ENCODE assay signal across 14 cellular contexts in genomic region chr4:123556526-123556925, GRCh38.
DNase-seq lines count a peak whose midpoint lies in the region; ATAC-seq and TF ChIP-seq lines count a peak whose summit lies in the region.
"Had no signal": no experiment of that assay in that cellular context is flagged by ENCODE, and none has a peak within 500 bp of the region (broad histone marks: within the 10 kb centered on the region; RNA-seq: fewer than 3 reads in every experiment).

No MANE protein-coding gene starts in this region.

- peak overlapping the region; percentile 29 for H3K27ac ChIP-seq in right cardiac atrium (ENCODE audit: low read length)
- H3K27ac ChIP-seq in hepatocyte = peak overlapping the region; percentile 94
- H3K27ac ChIP-seq in thyroid gland = peak overlapping the region in 1 of 3 donors; percentile 80

- no peaks in the 10 kb centered on the region for H4K20me1 ChIP-seq in hepatocyte (ENCODE audit: insufficient read depth, poor library complexity, severe bottlenecking)

- ATAC-seq in right cardiac atrium = no peak
- no peak for ATAC-seq in Right ventricle myocardium superior (ENCODE audit: poor library complexity)

- H3K27ac Mint-ChIP-seq in progenitor cell of endocrine pancreas = peak overlapping the region; percentile 9
- H3K27ac Mint-ChIP-seq: CD4-positive, CD25-positive, alpha-beta regulatory T cell had no signal

- no peaks in the 10 kb centered on the region for H3K9me2 ChIP-seq in hepatocyte (replicated peaks; ENCODE audit: insufficient read depth)

- H3K27me3 ChIP-seq in right cardiac atrium (ENCODE audit: control insufficient read depth, insufficient read depth) = no peaks in the 10 kb centered on the region
- H3K27me3 ChIP-seq in hepatocyte = no peaks in the 10 kb centered on the region
- H3K27me3 ChIP-seq in thyroid gland = no peaks in the 10 kb centered on the region

- TF ChIP-seq POLR2A in thyroid gland (IDR thresholded peaks at IDR 0.05) = no peak

- no peak for TF ChIP-seq CTCF in hepatocyte (IDR thresholded peaks at IDR 0.05; ENCODE audit: poor library complexity)
- TF ChIP-seq CTCF in progenitor cell of endocrine pancreas (IDR thresholded peaks at IDR 0.05; ENCODE audit: unreplicated experiment) = no peak
- TF ChIP-seq CTCF in thyroid gland (IDR thresholded peaks at IDR 0.05) = no peak

- H3K4me1 ChIP-seq in right cardiac atrium (ENCODE audit: control insufficient read depth, insufficient read depth, low read length) (peaks cover 6% of the 10 kb centered on the region), hepatocyte (ENCODE audit: insufficient read depth) (peaks cover 46% of the 10 kb centered on the region), thyroid gland (peaks cover 26 to 34% of the 10 kb centered on the region in 2 donors)

- 85% methylated on average over 4 of the region's 4 CpGs for WGBS in right cardiac atrium
- WGBS in hepatocyte (ENCODE audit: low lambda C conversion rate, missing lambda C conversion rate) = 82% methylated on average over 4 of the region's 4 CpGs
- 89 to 95% methylated on average over 4 of the region's 4 CpGs for WGBS in thyroid gland, 2 donors

- H3K27me3 Mint-ChIP-seq in progenitor cell of endocrine pancreas = no peaks in the 10 kb centered on the region
- H3K27me3 Mint-ChIP-seq: CD4-positive, CD25-positive, alpha-beta regulatory T cell had no signal

- intact Hi-C loops in right cardiac atrium (cut with DNase I) = loop anchor here in 1 of 4 donors (10.0 kb wide), 1 partner anchor 108 kb away; no protein-coding TSS in a partner anchor
- intact Hi-C loops in Right ventricle myocardium superior (cut with DNase I) = no loop called here
- intact Hi-C loops in thyroid gland (cut with DNase I) = no loop called here

- H2AFZ ChIP-seq in hepatocyte = peak overlapping the region; percentile 0

- no peaks in the 10 kb centered on the region for H3K79me2 ChIP-seq in hepatocyte

- H3K9me3 Mint-ChIP-seq in progenitor cell of endocrine pancreas (ENCODE audit: low read depth) = no peaks in the 10 kb centered on the region

- H3K9me3 ChIP-seq in right cardiac atrium (ENCODE audit: control insufficient read depth, low read length) (no peaks in the 10 kb centered on the region), hepatocyte (ENCODE audit: low read depth) (no peaks in the 10 kb centered on the region), thyroid gland (no peaks in the 10 kb centered on the region)

- H3K4me1 Mint-ChIP-seq in progenitor cell of endocrine pancreas (ENCODE audit: low read depth) = peaks cover 44% of the 10 kb centered on the region
- H3K4me1 Mint-ChIP-seq: CD4-positive, CD25-positive, alpha-beta regulatory T cell had no signal

- no peak for DNase-seq in right cardiac atrium
- DNase-seq in Right ventricle myocardium superior = no peak
- no peak for DNase-seq in hepatocyte (ENCODE audit: low spot score)
- no peak for DNase-seq in progenitor cell of endocrine pancreas (ENCODE audit: low spot score, unreplicated experiment)
- no peak for DNase-seq in thyroid gland
- no peak for DNase-seq in NCI-H2029 (lab: John Stamatoyannopoulos, UW)
- no peak for DNase-seq in SW 1271 (lab: John Stamatoyannopoulos, UW)
- DNase-seq in retina = no peak
- DNase-seq: activated naive CD4-positive, alpha-beta T cell treated with Interleukin-2 at 50 U/mL for 16 hours; activated T-cell treated with anti-CD3 and anti-CD28 coated beads, Interleukin-2, amount 50 U/mL, for 1 hour; CD4-positive, CD25-positive, alpha-beta regulatory T cell; hippocampal formation; islet precursor cell; NCI-H146 had no signal

- H3K4me2 ChIP-seq in hepatocyte = peak overlapping the region; percentile 64

- H3K36me3 ChIP-seq in hepatocyte (replicated peaks; ENCODE audit: insufficient read depth, low read depth) (no peaks in the 10 kb centered on the region), thyroid gland (no peaks in the 10 kb centered on the region)

- no peak overlapping the region for H3K4me3 ChIP-seq in right cardiac atrium (ENCODE audit: low read length)
- no peak overlapping the region for H3K4me3 ChIP-seq in hepatocyte
- no peak overlapping the region for H3K4me3 ChIP-seq in thyroid gland (replicated peaks in 1 of 3)

- H3K36me3 Mint-ChIP-seq in progenitor cell of endocrine pancreas (ENCODE audit: insufficient read depth) = no peaks in the 10 kb centered on the region
- H3K36me3 Mint-ChIP-seq: CD4-positive, CD25-positive, alpha-beta regulatory T cell had no signal

- no peak overlapping the region for H3K4me3 Mint-ChIP-seq in progenitor cell of endocrine pancreas (ENCODE audit: low read depth)
- H3K4me3 Mint-ChIP-seq: CD4-positive, CD25-positive, alpha-beta regulatory T cell had no signal
